ENCODE assay signal across 1 cellular context in genomic region chr2:233350708-233351107, GRCh38.
TF ChIP-seq lines count a peak whose summit lies in the region.

No MANE protein-coding gene starts in this region.

TF ChIP-seq in A549, 52 proteins besides CTCF, POLR2A, EP300 and RAD21 (continued from another document):
- TF ChIP-seq FOSL2 (IDR thresholded peaks at IDR 0.05) = peak; percentile 97
- TF ChIP-seq FOSL2 (CRISPR knock-in tag; IDR thresholded peaks at IDR 0.05) = peak; percentile 99
- TF ChIP-seq SREBF2 (IDR thresholded peaks at IDR 0.05) = no peak
- TF ChIP-seq ZNF302 (CRISPR knock-in tag; IDR thresholded peaks at IDR 0.05) = no peak
- TF ChIP-seq NR3C1 (IDR thresholded peaks at IDR 0.05) = no peak
- no peak for TF ChIP-seq ZSCAN20 (CRISPR knock-in tag; IDR thresholded peaks at IDR 0.05)
- TF ChIP-seq CHD4 (IDR thresholded peaks at IDR 0.05; ENCODE audit: borderline replicate concordance) = no peak
- TF ChIP-seq ZFP36 (IDR thresholded peaks at IDR 0.05; ENCODE audit: borderline replicate concordance, partially characterized antibody) = no peak
- TF ChIP-seq ESRRA (IDR thresholded peaks at IDR 0.05; ENCODE audit: borderline replicate concordance, low read length) = no peak
- peak; percentile 26 for TF ChIP-seq CHD2 (IDR thresholded peaks at IDR 0.05; ENCODE audit: low read length, partially characterized antibody)
- TF ChIP-seq CEBPB (IDR thresholded peaks at IDR 0.05) = peak in 1 of 2 experiments; percentile 42; a peak in 1 of 4 replicates
- TF ChIP-seq PHF8 (IDR thresholded peaks at IDR 0.05; ENCODE audit: borderline replicate concordance, low read depth) = no peak
- 0 out of 2 replicates have a peak, but pooled peaks have one; percentile 48 for TF ChIP-seq PBX3 (IDR thresholded peaks at IDR 0.05)
- TF ChIP-seq MAFK (IDR thresholded peaks at IDR 0.05; ENCODE audit: partially characterized antibody) = peak; percentile 80
- TF ChIP-seq TFCP2L1 (CRISPR knock-in tag; IDR thresholded peaks at IDR 0.05) = no peak
- TF ChIP-seq FOSB (CRISPR knock-in tag; IDR thresholded peaks at IDR 0.05) = no peak
- TF ChIP-seq MAX (IDR thresholded peaks at IDR 0.05) = peak; percentile 90
